ENCODE assay signal across 8 cellular contexts in the genomic region with DNA sequence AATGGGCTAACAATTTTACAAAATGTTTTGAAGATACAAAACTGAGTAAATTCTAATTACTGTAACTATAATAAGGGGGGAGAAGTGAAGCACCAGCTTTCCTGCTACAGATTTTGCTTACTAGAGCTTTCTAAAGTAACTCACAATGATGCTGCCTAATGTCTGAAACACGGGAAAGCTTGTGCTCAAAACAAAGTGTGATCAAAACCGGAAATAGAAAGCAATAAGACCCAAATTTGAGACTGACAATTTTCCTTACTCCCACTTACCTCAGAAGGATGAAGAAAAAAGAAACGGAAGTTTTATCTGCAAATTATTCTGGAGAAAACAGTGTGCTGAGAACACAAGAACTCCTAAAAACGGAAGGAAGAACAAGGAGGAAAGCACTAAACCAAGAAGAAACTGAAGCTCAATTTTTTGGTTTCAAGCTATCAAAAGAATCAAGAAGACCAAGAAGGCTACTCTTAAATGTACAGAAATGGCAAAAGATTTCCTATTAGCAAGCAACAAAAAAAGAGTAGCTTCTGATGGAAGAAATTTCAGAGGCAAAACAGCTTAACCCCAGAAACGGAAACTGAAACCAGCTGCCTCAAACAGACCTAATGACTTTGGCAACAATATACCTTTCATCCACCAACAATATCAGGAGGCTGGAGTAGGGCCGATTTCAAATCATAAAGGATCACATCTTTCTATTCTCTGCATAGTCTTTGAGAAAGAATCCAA. TPM values are rescaled to one million over a fixed set of nuclear protein-coding genes. Genes with fewer than 3 reads are reported as not detected.
DNase-seq lines count a peak whose midpoint lies in the region; ATAC-seq and TF ChIP-seq lines count a peak whose summit lies in the region.

No MANE protein-coding gene starts in this region.

- H3K9me3 Mint-ChIP-seq in mesothelial cell of epicardium: no peaks in the 10 kb centered on the region

- intact Hi-C loops in posterior vena cava (cut with DNase I): no loop called here

- H3K4me1 Mint-ChIP-seq in mesothelial cell of epicardium: peaks cover 17% of the 10 kb centered on the region

- H3K27ac Mint-ChIP-seq in mesothelial cell of epicardium: peak overlapping the region; percentile 77

- H3K4me3 Mint-ChIP-seq in mesothelial cell of epicardium: no peak overlapping the region

- peak overlapping the region; percentile 41 for H3K4me3 ChIP-seq in choroid plexus epithelial cell (ENCODE audit: low read depth, low read length)

- peak; percentile 66 for ATAC-seq in GM19438 (IDR thresholded peaks at IDR 0.05; ENCODE audit: low read depth, unreplicated experiment)

- DNase-seq in Caki2 (ENCODE audit: low read depth) (peak; percentile 27), NCI-H774 (lab: John Stamatoyannopoulos, UW) (peak; percentile 22), choroid plexus epithelial cell (ENCODE audit: low read depth) (peak; percentile 68), mesothelial cell of epicardium (ENCODE audit: low spot score in 2 of 2, unreplicated experiment in 2 of 2) (no peak), NCI-H2227 (lab: John Stamatoyannopoulos, UW; ENCODE audit: unreplicated experiment) (no peak), NCI-H82 treated with DMSO at 0.1 percent for 48 hours (lab: John Stamatoyannopoulos, UW; ENCODE audit: unreplicated experiment) (no peak), posterior vena cava (ENCODE audit: low spot score) (no peak)

- H3K36me3 Mint-ChIP-seq in mesothelial cell of epicardium: no peaks in the 10 kb centered on the region

- TF ChIP-seq CTCF in choroid plexus epithelial cell (conservative IDR thresholded peaks at IDR 0.05; ENCODE audit: low read depth, low read length) (no peak), mesothelial cell of epicardium (IDR thresholded peaks at IDR 0.05; ENCODE audit: unreplicated experiment) (no peak)

- in situ Hi-C loops in Caki2 (cut with HindIII; ENCODE audit: low pct_unique_long_range_greater_than_20kb, low sequenced_read_pairs): no loop called here

- no peaks in the 10 kb centered on the region for H3K27me3 Mint-ChIP-seq in mesothelial cell of epicardium (ENCODE audit: low read depth)

RNA-seq across cellular contexts. Expression of a gene that starts 33.4 kb away (rescaled TPM):
- 21.0 and 28.1 TPM in 2 replicates for total RNA-seq in Caki2 (2014; rRNA removed; shearing (Covaris generic); ENCODE audit: low replicate concordance)
- total RNA-seq in mesothelial cell of epicardium (48.4 to 48.9 TPM (median 48.8 TPM) in 3 replicates), posterior vena cava (10 to 100 TPM; 25.9 to 27.3 TPM)

RNA-seq across cellular contexts. Expression of a gene that starts 56.6 kb away (rescaled TPM):
- total RNA-seq in Caki2 (2014; rRNA removed; shearing (Covaris generic); ENCODE audit: low replicate concordance): 1.6 and 4.8 TPM in 2 replicates
- total RNA-seq in mesothelial cell of epicardium: 5.4 to 6.3 TPM (median 6.0 TPM) in 3 replicates
- total RNA-seq in posterior vena cava: 1 to 10 TPM; 3.5 to 3.9 TPM

RNA-seq across cellular contexts. Expression of a gene that starts 56.9 kb away (rescaled TPM):
- total RNA-seq in Caki2 (2014; rRNA removed; shearing (Covaris generic); ENCODE audit: low replicate concordance): 24.5 and 43.1 TPM in 2 replicates
- total RNA-seq in mesothelial cell of epicardium (67.4 to 68.4 TPM (median 67.8 TPM) in 3 replicates), posterior vena cava (10 to 100 TPM; 40.8 to 52.9 TPM)

Comparison
In these comparisons a context has a peak if more than half of its experiments do, and no peak if none do; other contexts are left out.
1. DNase-seq: peak in Caki2 (single experiment), NCI-H774 (single experiment) and choroid plexus epithelial cell (single experiment); none in mesothelial cell of epicardium (0 of 2), NCI-H2227 (single experiment), NCI-H82 treated with DMSO at 0.1 percent for 48 hours (single experiment) and posterior vena cava (single experiment).